ENCODE assay signal across 2 cellular contexts in genomic region chr3:51393096-51393495, GRCh38.
TF ChIP-seq lines count a peak whose summit lies in the region.

No MANE protein-coding gene starts in this region.

TF ChIP-seq in HepG2, 621 proteins besides CTCF, POLR2A, EP300 and RAD21:
- peak; percentile 2 for TF ChIP-seq AGO2 (optimal IDR thresholded peaks at IDR 0.05; ENCODE audit: low read depth, low read length)
- peak; percentile 50; the same call in 1 of the 2 replicates for TF ChIP-seq RBFOX2 (IDR thresholded peaks at IDR 0.05; ENCODE audit: low read depth, low read length)
- no peak for TF ChIP-seq ZNF782 (CRISPR knock-in tag; IDR thresholded peaks at IDR 0.05; ENCODE audit: borderline replicate concordance)
- no peak for TF ChIP-seq ZNF552 (CRISPR knock-in tag; IDR thresholded peaks at IDR 0.05; ENCODE audit: borderline replicate concordance)

TF ChIP-seq in WTC11, 78 proteins besides CTCF, POLR2A, EP300 and RAD21:
- TF ChIP-seq USF1 (CRISPR knock-in tag; IDR thresholded peaks at IDR 0.05) (no peak), ZBTB21 (CRISPR knock-in tag; IDR thresholded peaks at IDR 0.05; ENCODE audit: borderline replicate concordance) (no peak), CREM (CRISPR knock-in tag; IDR thresholded peaks at IDR 0.05) (no peak), FOXK1 (CRISPR knock-in tag; IDR thresholded peaks at IDR 0.05) (no peak), ZNF121 (CRISPR knock-in tag; IDR thresholded peaks at IDR 0.05) (no peak), HMGA2 (CRISPR knock-in tag; IDR thresholded peaks at IDR 0.05) (no peak), OVOL2 (CRISPR knock-in tag; IDR thresholded peaks at IDR 0.05; ENCODE audit: borderline replicate concordance) (no peak), NFE2L1 (CRISPR knock-in tag; IDR thresholded peaks at IDR 0.05) (no peak), MXD4 (CRISPR knock-in tag; IDR thresholded peaks at IDR 0.05; ENCODE audit: borderline replicate concordance) (no peak)
